6 cellular contexts compared by ENCODE assay signal in the genomic region with DNA sequence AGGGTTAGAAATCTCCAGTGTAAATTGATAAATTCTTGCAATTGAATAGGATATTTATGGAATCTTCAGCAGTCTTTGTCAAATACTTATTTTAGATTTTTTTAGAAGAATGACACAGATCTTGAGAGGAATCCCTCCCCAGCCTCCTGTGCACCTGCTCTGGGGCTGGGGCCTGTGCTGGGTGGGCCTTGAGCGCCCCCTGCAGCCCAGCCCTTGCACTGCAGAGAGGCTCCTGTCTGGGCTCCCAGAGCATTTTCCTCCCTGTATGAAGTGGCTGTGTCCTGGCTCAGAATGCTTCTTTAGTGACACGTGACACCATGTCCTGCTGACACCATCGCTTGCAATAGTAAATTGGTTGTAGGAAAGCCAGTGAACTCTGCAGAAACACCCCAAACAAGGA.
A peak's percentile ranks its signal among the peaks of the same experiment; 100 is the strongest.
DNase-seq lines count a peak whose midpoint lies in the region; ATAC-seq and TF ChIP-seq lines count a peak whose summit lies in the region.
"Not testable (repeated sequence)": the region's sequence is repeated elsewhere in the genome, so short reads cannot be mapped to it uniquely, and the experiment has no call there.

No MANE protein-coding gene starts in this region.

- H3K4me1 ChIP-seq in CD4-positive, CD25-positive, alpha-beta regulatory T cell (ENCODE audit: control insufficient read depth, insufficient read depth, low read length, poor library complexity, severe bottlenecking); DND-41 (ENCODE audit: insufficient read depth, low read length): not testable (repeated sequence)

- POLR2A ChIA-PET in T-cell (lab: Charles Lee); activated CD4-positive, alpha-beta T cell treated with anti-CD3 and anti-CD28 coated beads for 36 hours (lab: Charles Lee): not testable (repeated sequence)

- not testable (repeated sequence) for H3K27me3 ChIP-seq in CD4-positive, CD25-positive, alpha-beta regulatory T cell (ENCODE audit: control insufficient read depth, insufficient read depth, low read length); DND-41 (ENCODE audit: insufficient read depth, low read length, poor library complexity)

- not testable (repeated sequence) for H3K79me2 ChIP-seq in DND-41 (ENCODE audit: insufficient read depth, low read length)

- not testable (repeated sequence) for H3K4me1 Mint-ChIP-seq in CD4-positive, CD25-positive, alpha-beta regulatory T cell; T-cell; activated CD4-positive, alpha-beta T cell treated with anti-CD3 and anti-CD28 coated beads for 36 hours; effector memory CD8-positive, alpha-beta T cell (ENCODE audit: low read depth in 2 of 2); natural killer cell

- not testable (repeated sequence) for DNase-seq in CD4-positive, CD25-positive, alpha-beta regulatory T cell; DND-41; T-cell; activated CD4-positive, alpha-beta T cell treated with anti-CD3 and anti-CD28 coated beads for 36 hours; effector memory CD8-positive, alpha-beta T cell; natural killer cell

- not testable (repeated sequence) for H3K9me3 Mint-ChIP-seq in CD4-positive, CD25-positive, alpha-beta regulatory T cell; T-cell; activated CD4-positive, alpha-beta T cell treated with anti-CD3 and anti-CD28 coated beads for 36 hours (ENCODE audit: low read depth); effector memory CD8-positive, alpha-beta T cell; natural killer cell

- H3K9ac ChIP-seq in DND-41 (ENCODE audit: low read depth, low read length), result not testable (repeated sequence)

- intact Hi-C loops in activated CD4-positive, alpha-beta T cell treated with anti-CD3 and anti-CD28 coated beads for 36 hours (cut with DNase I, micrococcal nuclease); natural killer cell (cut with micrococcal nuclease): not testable (repeated sequence)

- TF ChIP-seq CTCF in DND-41 (IDR thresholded peaks at IDR 0.05; ENCODE audit: borderline replicate concordance, extremely low read depth, low read length, poor library complexity, severe bottlenecking); natural killer cell (IDR thresholded peaks at IDR 0.05): not testable (repeated sequence)

- H3K27me3 Mint-ChIP-seq in CD4-positive, CD25-positive, alpha-beta regulatory T cell; T-cell; activated CD4-positive, alpha-beta T cell treated with anti-CD3 and anti-CD28 coated beads for 36 hours; effector memory CD8-positive, alpha-beta T cell; natural killer cell (ENCODE audit: low read depth in 2 of 2): not testable (repeated sequence)

- not testable (repeated sequence) for H3K9me3 ChIP-seq in CD4-positive, CD25-positive, alpha-beta regulatory T cell (ENCODE audit: control insufficient read depth in 2 of 2, low read length in 2 of 2); DND-41 (ENCODE audit: insufficient read depth, low read length, severe bottlenecking)

- H3K4me3 ChIP-seq in CD4-positive, CD25-positive, alpha-beta regulatory T cell (ENCODE audit: low read depth, low read length); DND-41 (ENCODE audit: low read depth in 1 of 2, low read length in 2 of 2): not testable (repeated sequence)

- H4K20me1 ChIP-seq in DND-41 (ENCODE audit: insufficient read depth, low read length), result not testable (repeated sequence)

- H2AFZ ChIP-seq in DND-41 (ENCODE audit: low read depth, low read length), result not testable (repeated sequence)

- not testable (repeated sequence) for H3K36me3 Mint-ChIP-seq in CD4-positive, CD25-positive, alpha-beta regulatory T cell; T-cell; activated CD4-positive, alpha-beta T cell treated with anti-CD3 and anti-CD28 coated beads for 36 hours (ENCODE audit: low read depth); effector memory CD8-positive, alpha-beta T cell (ENCODE audit: insufficient read depth); natural killer cell

- H3K4me2 ChIP-seq in DND-41 (ENCODE audit: insufficient read depth, low read length), result not testable (repeated sequence)

- CTCF ChIA-PET in T-cell (lab: Charles Lee); activated CD4-positive, alpha-beta T cell treated with anti-CD3 and anti-CD28 coated beads for 36 hours (lab: Charles Lee): not testable (repeated sequence)

- H3K36me3 ChIP-seq in CD4-positive, CD25-positive, alpha-beta regulatory T cell (ENCODE audit: control insufficient read depth, insufficient read depth, low read length); DND-41 (ENCODE audit: insufficient read depth, low read length): not testable (repeated sequence)

- H3K27ac ChIP-seq in CD4-positive, CD25-positive, alpha-beta regulatory T cell (ENCODE audit: insufficient read depth, low read length, poor library complexity, severe bottlenecking); DND-41 (ENCODE audit: low read length): not testable (repeated sequence)

- H3K27ac Mint-ChIP-seq in CD4-positive, CD25-positive, alpha-beta regulatory T cell; T-cell; activated CD4-positive, alpha-beta T cell treated with anti-CD3 and anti-CD28 coated beads for 36 hours; effector memory CD8-positive, alpha-beta T cell; natural killer cell: not testable (repeated sequence)

- H3K4me3 Mint-ChIP-seq in CD4-positive, CD25-positive, alpha-beta regulatory T cell; T-cell; activated CD4-positive, alpha-beta T cell treated with anti-CD3 and anti-CD28 coated beads for 36 hours; effector memory CD8-positive, alpha-beta T cell; natural killer cell: not testable (repeated sequence)

- ATAC-seq in CD4-positive, CD25-positive, alpha-beta regulatory T cell (ENCODE audit: low read depth in 2 of 2), result peak; percentile 24 to 32
- ATAC-seq in DND-41 (ENCODE audit: insufficient read depth, low read depth) (peak; percentile 43), T-cell (replicated peaks in 1 of 4) (peak in 3 of 4 experiments; percentile 20 to 55 (median 39)), natural killer cell (peak in 2 of 3 donors; percentile 9 to 40)
- ATAC-seq in activated CD4-positive, alpha-beta T cell treated with anti-CD3 and anti-CD28 coated beads for 36 hours, result peak; percentile 27
- ATAC-seq in effector memory CD8-positive, alpha-beta T cell (replicated peaks), result peak; percentile 33
